Comparison of ENCODE assay signal across 11 cellular contexts in the genomic region with DNA sequence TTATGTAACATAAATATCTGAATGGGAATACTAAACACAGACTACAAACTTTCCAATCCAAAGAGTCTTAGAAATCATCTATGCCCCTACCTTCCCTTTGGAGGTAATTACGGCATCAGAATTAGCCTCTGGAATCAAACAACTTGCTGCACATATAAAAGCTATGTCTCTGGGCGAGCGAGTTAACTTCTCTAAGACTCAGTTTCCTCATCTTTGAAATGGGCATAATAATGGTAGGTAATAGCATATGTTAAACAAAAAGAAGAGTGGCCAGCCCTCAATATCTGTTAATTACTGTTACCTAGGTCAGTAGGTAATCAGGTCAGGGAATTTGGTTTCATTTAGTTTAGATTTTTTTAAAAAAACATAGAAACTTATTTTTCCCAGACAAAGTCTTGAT.
"Had no signal": no experiment of that assay in that cellular context is flagged by ENCODE, and none has a peak within 500 bp of the region (broad histone marks: within the 10 kb centered on the region; RNA-seq: fewer than 3 reads in every experiment).

No MANE protein-coding gene starts in this region.

- H3K4me1 ChIP-seq: HAP-1 had no signal

- ATAC-seq: GM23338, HCT116 had no signal

- H3K4me2 ChIP-seq: GM23338 had no signal

- H3K4me3 ChIP-seq: GM23248, GM23338, HAP-1 had no signal

- H2AFZ ChIP-seq: GM23248, GM23338 had no signal

- H3K9ac ChIP-seq: GM23248 had no signal

- DNase-seq: GM23248, GOT3, H7, H9, HCEC 1CT, HFFc6 had no signal

- H3K27ac ChIP-seq: GM23248 had no signal

- H3K36me3 ChIP-seq: HAP-1 had no signal

- FAIRE-seq: H1, H54 had no signal

- H3K9me3 ChIP-seq: HAP-1 had no signal
